In genomic region chr17:72743037-72743467, GRCh38 we compare ENCODE assay signal across 19 cellular contexts.
"Had no signal": no experiment of that assay in that cellular context is flagged by ENCODE, and none has a peak within 500 bp of the region (broad histone marks: within the 10 kb centered on the region; RNA-seq: fewer than 3 reads in every experiment).

No MANE protein-coding gene starts in this region.

- H3K27me3 ChIP-seq: colonic mucosa, gastrocnemius medialis, sigmoid colon, upper lobe of right lung had no signal

- H3K36me3 ChIP-seq: colonic mucosa, gastrocnemius medialis, sigmoid colon, upper lobe of right lung had no signal

- ATAC-seq: activated CD4-positive, alpha-beta T cell treated with anti-CD3 and anti-CD28 coated beads for 36 hours; gastrocnemius medialis; left cardiac atrium; natural killer cell treated with Interleukin-12 subunit alpha and Interleukin-12 subunit beta and Interleukin-15 and Interleukin-18, amount 100 ng/mL, for 72 hours; psoas muscle; upper lobe of right lung had no signal

- H3K27ac ChIP-seq: colonic mucosa, gastrocnemius medialis, psoas muscle, sigmoid colon, upper lobe of right lung had no signal

- H3K4me1 ChIP-seq: colonic mucosa, gastrocnemius medialis, psoas muscle, sigmoid colon, upper lobe of right lung had no signal

- DNase-seq: activated CD4-positive, alpha-beta memory T cell treated with anti-CD3 and anti-CD28 coated beads, Interleukin-2, amount 10 ng/mL, durations not matched to agents 7 days and 5 days; activated CD4-positive, alpha-beta T cell treated with anti-CD3 and anti-CD28 coated beads for 36 hours; activated gamma-delta T cell treated with Interleukin-2 at 50 U/mL for 16 hours; activated naive CD8-positive, alpha-beta T cell treated with anti-CD3 and anti-CD28 coated beads for 36 hours; activated T-cell treated with anti-CD3 and anti-CD28 coated beads, Interleukin-2, amount 50 U/mL, for 48 hours; anterior cingulate cortex; colonic mucosa; effector CD8-positive, alpha-beta T cell; gastrocnemius medialis; immature natural killer cell; left cardiac atrium; mammary epithelial cell; psoas muscle; sigmoid colon; stimulated activated CD4-positive, alpha-beta T cell treated with anti-CD3 and anti-CD28 coated beads, Interleukin-2, amount 100 ng/mL, for 24 hours; stimulated activated naive CD4-positive, alpha-beta T cell; T-helper 9 cell; upper lobe of right lung had no signal

- H3K4me3 ChIP-seq: colonic mucosa, gastrocnemius medialis, psoas muscle, sigmoid colon, upper lobe of right lung had no signal

- H3K9me3 ChIP-seq: colonic mucosa, gastrocnemius medialis, psoas muscle, sigmoid colon, upper lobe of right lung had no signal
